1 cellular context compared by ENCODE assay signal in genomic region chr2:111927723-111928122, GRCh38.
A peak's percentile ranks its signal among the peaks of the same experiment; 100 is the strongest.
TF ChIP-seq lines count a peak whose summit lies in the region.

No MANE protein-coding gene starts in this region.

TF ChIP-seq in K562, 482 proteins besides CTCF, POLR2A, EP300 and RAD21 (continued from another document and continues in another):
- TF ChIP-seq ARID4B (CRISPR knock-in tag; IDR thresholded peaks at IDR 0.05), result no peak
- TF ChIP-seq LEF1 (IDR thresholded peaks at IDR 0.05), result no peak
- TF ChIP-seq KLF16 (IDR thresholded peaks at IDR 0.05), result no peak; the same call in 1 of the 2 replicates
- TF ChIP-seq ZNF780A (CRISPR knock-in tag; IDR thresholded peaks at IDR 0.05), result no peak
- TF ChIP-seq XRCC5 (IDR thresholded peaks at IDR 0.05; ENCODE audit: low read depth, low read length), result no peak
- TF ChIP-seq CBFA2T2 (conservative IDR thresholded peaks at IDR 0.05), result peak; percentile 73
- TF ChIP-seq NRF1 (conservative IDR thresholded peaks at IDR 0.05 in 1 of 2, IDR thresholded peaks at IDR 0.05 in 1 of 2), result no peak
- peak; percentile 44 to 53; a peak in 3 of 4 replicates for TF ChIP-seq KDM1A (IDR thresholded peaks at IDR 0.05)
- TF ChIP-seq SNRNP70 (optimal IDR thresholded peaks at IDR 0.05; ENCODE audit: low read depth, low read length), result no peak
- no peak for TF ChIP-seq KLF6 (CRISPR knock-in tag; IDR thresholded peaks at IDR 0.05; ENCODE audit: borderline replicate concordance)
- 0 out of 4 replicates have a peak, but pooled peaks of 1 of the 2 experiments have one; percentile 16 for TF ChIP-seq HDAC1 (IDR thresholded peaks at IDR 0.05)
- no peak for TF ChIP-seq TSC22D4 (tag; IDR thresholded peaks at IDR 0.05)
- no peak for TF ChIP-seq ZBTB43 (CRISPR knock-in tag; IDR thresholded peaks at IDR 0.05)
- TF ChIP-seq MED1 (CRISPR knock-in tag; IDR thresholded peaks at IDR 0.05; ENCODE audit: borderline replicate concordance), result no peak
- no peak for TF ChIP-seq CUX1 (CRISPR knock-in tag; IDR thresholded peaks at IDR 0.05)
- TF ChIP-seq NCOR1 (IDR thresholded peaks at IDR 0.05), result peak; percentile 66
- peak in 1 of 2 experiments; percentile 54; a peak in 1 of 4 replicates for TF ChIP-seq RCOR1 (IDR thresholded peaks at IDR 0.05; ENCODE audit: borderline replicate concordance in 1 of 2, low read depth in 2 of 2, low read length in 2 of 2)
- no peak for TF ChIP-seq FIP1L1 (IDR thresholded peaks at IDR 0.05; ENCODE audit: low read depth, low read length, poor library complexity, severe bottlenecking)
- no peak for TF ChIP-seq CSDE1 (IDR thresholded peaks at IDR 0.05)
- no peak for TF ChIP-seq GTF3C2 (IDR thresholded peaks at IDR 0.05; ENCODE audit: borderline replicate concordance, extremely low read depth, insufficient read length)
- TF ChIP-seq AFF4 (CRISPR knock-in tag; IDR thresholded peaks at IDR 0.05), result no peak
- TF ChIP-seq TCF3 (CRISPR knock-in tag; IDR thresholded peaks at IDR 0.05), result peak; percentile 88
- no peak for TF ChIP-seq ZBED1 (IDR thresholded peaks at IDR 0.05)
- TF ChIP-seq KLF10 (CRISPR knock-in tag; IDR thresholded peaks at IDR 0.05), result no peak
- TF ChIP-seq SPI1 (IDR thresholded peaks at IDR 0.05; ENCODE audit: borderline replicate concordance, low read depth, low read length), result no peak
- no peak for TF ChIP-seq MITF (IDR thresholded peaks at IDR 0.05)
- TF ChIP-seq L3MBTL2 (IDR thresholded peaks at IDR 0.05), result no peak
- no peak for TF ChIP-seq RBBP5 (IDR thresholded peaks at IDR 0.05; ENCODE audit: borderline replicate concordance, insufficient read depth, low read length, poor library complexity, severe bottlenecking)
- TF ChIP-seq ZNF263 (CRISPR knock-in tag; IDR thresholded peaks at IDR 0.05; ENCODE audit: borderline replicate concordance), result no peak
- TF ChIP-seq NFIC (IDR thresholded peaks at IDR 0.05), result peak; percentile 63
- no peak for TF ChIP-seq ZNF785 (CRISPR knock-in tag; IDR thresholded peaks at IDR 0.05)
- TF ChIP-seq NKRF (IDR thresholded peaks at IDR 0.05; ENCODE audit: borderline replicate concordance), result no peak
- no peak for TF ChIP-seq CHD4 (IDR thresholded peaks at IDR 0.05; ENCODE audit: insufficient read depth, insufficient replicate concordance, low read depth, low read length, poor library complexity, severe bottlenecking)
- TF ChIP-seq ZBTB33 (CRISPR knock-in tag; IDR thresholded peaks at IDR 0.05), result no peak
- no peak for TF ChIP-seq ZNF707 (CRISPR knock-in tag; conservative IDR thresholded peaks at IDR 0.05)
